ENCODE assay signal across 1 cellular context in genomic region chr3:9916734-9917680, GRCh38.
TF ChIP-seq lines count a peak whose summit lies in the region.

Gene IL17RC, plus strand, starts transcription at chr3:9917098. Its CDS starts 218 bp downstream, at chr3:9917316.

TF ChIP-seq in HEK293, 187 proteins besides CTCF, POLR2A, EP300 and RAD21 (continued from another document and continues in another):
- no peak for TF ChIP-seq PRDM2 (tag by site-specific recombination; IDR thresholded peaks at IDR 0.05; ENCODE audit: borderline replicate concordance)
- TF ChIP-seq ZNF292 (tag by site-specific recombination; IDR thresholded peaks at IDR 0.05; ENCODE audit: borderline replicate concordance, low read depth): no peak
- no peak for TF ChIP-seq ZNF157 (tag by site-specific recombination; IDR thresholded peaks at IDR 0.05)
- TF ChIP-seq ZFP69B (tag by site-specific recombination; IDR thresholded peaks at IDR 0.05): peak; percentile 79
- TF ChIP-seq EGR2 (tag by site-specific recombination; IDR thresholded peaks at IDR 0.05; ENCODE audit: low read depth): peak; percentile 86
- TF ChIP-seq ZNF610 (tag by site-specific recombination; IDR thresholded peaks at IDR 0.05; ENCODE audit: borderline replicate concordance): no peak
- TF ChIP-seq ATF2 (tag by site-specific recombination; IDR thresholded peaks at IDR 0.05; ENCODE audit: low read depth): no peak
- TF ChIP-seq ZNF146 (tag by site-specific recombination; IDR thresholded peaks at IDR 0.05): no peak
- TF ChIP-seq HOXD13 (CRISPR knock-in tag; IDR thresholded peaks at IDR 0.05; ENCODE audit: borderline replicate concordance): no peak
- TF ChIP-seq ZNF416 (tag by site-specific recombination; IDR thresholded peaks at IDR 0.05): no peak
- no peak for TF ChIP-seq ZNF26 (tag by site-specific recombination; IDR thresholded peaks at IDR 0.05)
- TF ChIP-seq ZNF488 (tag by site-specific recombination; IDR thresholded peaks at IDR 0.05): no peak
- TF ChIP-seq HOXC10 (CRISPR knock-in tag; IDR thresholded peaks at IDR 0.05): no peak
- no peak for TF ChIP-seq ZNF580 (tag by site-specific recombination; IDR thresholded peaks at IDR 0.05)
- TF ChIP-seq HOXA7 (CRISPR knock-in tag; IDR thresholded peaks at IDR 0.05; ENCODE audit: borderline replicate concordance): no peak
- no peak for TF ChIP-seq ZNF112 (tag by site-specific recombination; IDR thresholded peaks at IDR 0.05)
- peak; percentile 83 for TF ChIP-seq KLF9 (tag by site-specific recombination; IDR thresholded peaks at IDR 0.05; ENCODE audit: low read depth)
- TF ChIP-seq ZNF23 (tag by site-specific recombination; IDR thresholded peaks at IDR 0.05; ENCODE audit: borderline replicate concordance): no peak
- no peak for TF ChIP-seq SP7 (tag by site-specific recombination; IDR thresholded peaks at IDR 0.05)
- no peak for TF ChIP-seq ZNF624 (tag by site-specific recombination; IDR thresholded peaks at IDR 0.05)
- TF ChIP-seq MEIS1 (CRISPR knock-in tag; IDR thresholded peaks at IDR 0.05; ENCODE audit: borderline replicate concordance): no peak
- TF ChIP-seq SCRT1 (tag by site-specific recombination; IDR thresholded peaks at IDR 0.05; ENCODE audit: borderline replicate concordance): no peak
- TF ChIP-seq REST (tag by site-specific recombination; IDR thresholded peaks at IDR 0.05): no peak
- no peak for TF ChIP-seq ZNF626 (tag by site-specific recombination; IDR thresholded peaks at IDR 0.05)
- peak; percentile 90 for TF ChIP-seq GLIS2 (tag by site-specific recombination; IDR thresholded peaks at IDR 0.05)
- no peak; the same call in 1 of the 2 replicates for TF ChIP-seq KLF8 (tag by site-specific recombination; IDR thresholded peaks at IDR 0.05)
- TF ChIP-seq IKZF3 (tag by site-specific recombination; IDR thresholded peaks at IDR 0.05): peak; percentile 71
- peak; percentile 83 for TF ChIP-seq SP3 (tag by site-specific recombination; IDR thresholded peaks at IDR 0.05)
- no peak for TF ChIP-seq ZNF777 (tag by site-specific recombination; IDR thresholded peaks at IDR 0.05; ENCODE audit: borderline replicate concordance)
- peak; percentile 67 for TF ChIP-seq ZNF335 (tag by site-specific recombination; conservative IDR thresholded peaks at IDR 0.05)
- no peak for TF ChIP-seq ZNF513 (tag by site-specific recombination; IDR thresholded peaks at IDR 0.05)
- no peak for TF ChIP-seq ZNF518A (tag by site-specific recombination; conservative IDR thresholded peaks at IDR 0.05; ENCODE audit: low read depth)
- no peak for TF ChIP-seq ZNF24 (tag by site-specific recombination; IDR thresholded peaks at IDR 0.05)
- no peak for TF ChIP-seq ZNF16 (tag by site-specific recombination; IDR thresholded peaks at IDR 0.05; ENCODE audit: low read depth)
